Comparison of ENCODE assay signal across 33 cellular contexts in genomic region chr2:211473116-211473515, GRCh38.
"Had no signal": no experiment of that assay in that cellular context is flagged by ENCODE, and none has a peak within 500 bp of the region (broad histone marks: within the 10 kb centered on the region; RNA-seq: fewer than 3 reads in every experiment).

No MANE protein-coding gene starts in this region.

- ATAC-seq: activated naive CD4-positive, alpha-beta T cell treated with anti-CD3 and anti-CD28 coated beads, Interleukin-2, amount 50 U/mL, for 72 hours; activated naive CD8-positive, alpha-beta T cell treated with anti-CD3 and anti-CD28 coated beads, Interleukin-2, amount 50 U/mL, for 24 hours; activated T-cell treated with anti-CD3 and anti-CD28 coated beads, Interleukin-2, amount 50 U/mL, for 4 hours; activated T-cell treated with anti-CD3 and anti-CD28 coated beads, Interleukin-2, amount 50 U/mL, for 72 hours; body of pancreas had no signal

- H3K27me3 Mint-ChIP-seq: activated naive CD4-positive, alpha-beta T cell treated with anti-CD3 and anti-CD28 coated beads, Interleukin-2, amount 10 ng/mL, durations not matched to agents 7 days and 5 days; activated naive CD4-positive, alpha-beta T cell treated with anti-CD3 and anti-CD28 coated beads, Interleukin-2, amount 50 U/mL, for 24 hours; activated naive CD8-positive, alpha-beta T cell; activated naive CD8-positive, alpha-beta T cell treated with anti-CD3 and anti-CD28 coated beads for 36 hours; activated naive CD8-positive, alpha-beta T cell treated with anti-CD3 and anti-CD28 coated beads, Interleukin-2, amount 50 U/mL, for 24 hours; activated T-cell treated with anti-CD3 and anti-CD28 coated beads, Interleukin-2, amount 50 U/mL, for 24 hours; central memory CD8-positive, alpha-beta T cell had no signal

- H3K4me1 Mint-ChIP-seq: activated naive CD4-positive, alpha-beta T cell treated with anti-CD3 and anti-CD28 coated beads, Interleukin-2, amount 10 ng/mL, durations not matched to agents 7 days and 5 days; activated naive CD4-positive, alpha-beta T cell treated with anti-CD3 and anti-CD28 coated beads, Interleukin-2, amount 50 U/mL, for 24 hours; activated naive CD8-positive, alpha-beta T cell treated with anti-CD3 and anti-CD28 coated beads for 36 hours; activated naive CD8-positive, alpha-beta T cell treated with anti-CD3 and anti-CD28 coated beads, Interleukin-2, amount 10 ng/mL, durations not matched to agents 7 days and 5 days; activated naive CD8-positive, alpha-beta T cell treated with anti-CD3 and anti-CD28 coated beads, Interleukin-2, amount 50 U/mL, for 24 hours; central memory CD8-positive, alpha-beta T cell had no signal

- H3K9me3 Mint-ChIP-seq: activated naive CD4-positive, alpha-beta T cell treated with anti-CD3 and anti-CD28 coated beads, Interleukin-2, amount 10 ng/mL, durations not matched to agents 7 days and 5 days; activated naive CD8-positive, alpha-beta T cell treated with anti-CD3 and anti-CD28 coated beads, Interleukin-2, amount 10 ng/mL, durations not matched to agents 7 days and 5 days; activated T-cell treated with anti-CD3 and anti-CD28 coated beads, Interleukin-2, amount 50 U/mL, for 24 hours; activated T-cell treated with anti-CD3 and anti-CD28 coated beads, Interleukin-2, amount 50 U/mL, for 4 hours; activated T-helper 1 cell treated with anti-CD3 and anti-CD28 coated beads, Interleukin-12 subunit alpha, Interleukin-12 subunit beta, Interleukin-2, Interleukin-4 antibody, amounts not matched to agents 30 ng/mL and 10 ng/mL and 1 ng/mL, durations not matched to agents 14 hours and 24 hours and 36 hours; activated T-helper 2 cell treated with anti-CD3 and anti-CD28 coated beads, Interferon-gamma antibody, Interleukin-2, Interleukin-4, amounts not matched to agents 10 μg/mL and 5 μg/mL and 100 μg/mL, durations not matched to agents 14 hours and 24 hours and 36 hours had no signal

- H3K27ac Mint-ChIP-seq: activated naive CD4-positive, alpha-beta T cell treated with anti-CD3 and anti-CD28 coated beads for 36 hours; activated naive CD4-positive, alpha-beta T cell treated with anti-CD3 and anti-CD28 coated beads, Interleukin-2, amount 10 ng/mL, durations not matched to agents 7 days and 5 days; activated naive CD4-positive, alpha-beta T cell treated with anti-CD3 and anti-CD28 coated beads, Interleukin-2, amount 50 U/mL, for 24 hours; activated naive CD4-positive, alpha-beta T cell treated with anti-CD3 and anti-CD28 coated beads, Interleukin-2, amount 50 U/mL, for 72 hours; activated naive CD8-positive, alpha-beta T cell; activated naive CD8-positive, alpha-beta T cell treated with anti-CD3 and anti-CD28 coated beads for 36 hours; activated naive CD8-positive, alpha-beta T cell treated with anti-CD3 and anti-CD28 coated beads, Interleukin-2, amount 10 ng/mL, durations not matched to agents 7 days and 5 days; activated naive CD8-positive, alpha-beta T cell treated with anti-CD3 and anti-CD28 coated beads, Interleukin-2, amount 50 U/mL, for 24 hours; activated T-cell treated with anti-CD3 and anti-CD28 coated beads, Interleukin-2, amount 50 U/mL, for 24 hours; activated T-cell treated with anti-CD3 and anti-CD28 coated beads, Interleukin-2, amount 50 U/mL, for 72 hours; activated T-helper 1 cell treated with anti-CD3 and anti-CD28 coated beads, Interleukin-12 subunit alpha, Interleukin-12 subunit beta, Interleukin-2, Interleukin-4 antibody, amounts not matched to agents 30 ng/mL and 10 ng/mL and 1 ng/mL, durations not matched to agents 14 hours and 24 hours and 36 hours; activated T-helper 2 cell treated with anti-CD3 and anti-CD28 coated beads, Interferon-gamma antibody, Interleukin-2, Interleukin-4, amounts not matched to agents 10 μg/mL and 5 μg/mL and 100 μg/mL, durations not matched to agents 14 hours and 24 hours and 36 hours; brain had no signal

- H3K36me3 Mint-ChIP-seq: activated naive CD4-positive, alpha-beta T cell treated with anti-CD3 and anti-CD28 coated beads, Interleukin-2, amount 10 ng/mL, durations not matched to agents 7 days and 5 days; activated naive CD4-positive, alpha-beta T cell treated with anti-CD3 and anti-CD28 coated beads, Interleukin-2, amount 50 U/mL, for 24 hours; activated naive CD4-positive, alpha-beta T cell treated with anti-CD3 and anti-CD28 coated beads, Interleukin-2, amount 50 U/mL, for 72 hours; activated naive CD8-positive, alpha-beta T cell; activated naive CD8-positive, alpha-beta T cell treated with anti-CD3 and anti-CD28 coated beads for 36 hours; brain had no signal

- DNase-seq: activated effector memory CD4-positive, alpha-beta T cell treated with anti-CD3 and anti-CD28 coated beads, Interleukin-2, amount 50 U/mL, for 16 hours; activated effector memory CD4-positive, alpha-beta T cell treated with Interleukin-2 at 50 U/mL for 16 hours; activated gamma-delta T cell; activated gamma-delta T cell treated with Interleukin-2 at 50 U/mL for 16 hours; activated naive CD4-positive, alpha-beta T cell; activated naive CD4-positive, alpha-beta T cell treated with anti-CD3 and anti-CD28 coated beads for 36 hours; activated naive CD4-positive, alpha-beta T cell treated with anti-CD3 and anti-CD28 coated beads, Interleukin-2, amount 10 ng/mL, durations not matched to agents 7 days and 5 days; activated naive CD4-positive, alpha-beta T cell treated with anti-CD3 and anti-CD28 coated beads, Interleukin-2, amount 50 U/mL, for 16 hours; activated naive CD4-positive, alpha-beta T cell treated with Interleukin-2 at 50 U/mL for 16 hours; activated naive CD8-positive, alpha-beta T cell treated with anti-CD3 and anti-CD28 coated beads for 36 hours; activated naive CD8-positive, alpha-beta T cell treated with anti-CD3 and anti-CD28 coated beads, Interleukin-2, amount 10 ng/mL, durations not matched to agents 7 days and 5 days; activated naive CD8-positive, alpha-beta T cell treated with anti-CD3 and anti-CD28 coated beads, Interleukin-2, amount 50 U/mL, for 24 hours; activated T-cell treated with anti-CD3 and anti-CD28 coated beads, Interleukin-2, amount 50 U/mL, for 24 hours; activated T-cell treated with anti-CD3 and anti-CD28 coated beads, Interleukin-2, amount 50 U/mL, for 4 hours; activated T-cell treated with anti-CD3 and anti-CD28 coated beads, Interleukin-2, amount 50 U/mL, for 48 hours; activated T-cell treated with anti-CD3 and anti-CD28 coated beads, Interleukin-2, amount 50 U/mL, for 72 hours; adrenal gland; amniotic stem cell; amygdala; anterior cingulate cortex; aorta; body of pancreas; brain microvascular endothelial cell; central memory CD4-positive, alpha-beta T cell; cerebellar nuclear complex; colonic mucosa had no signal

- H3K4me3 Mint-ChIP-seq: activated naive CD4-positive, alpha-beta T cell treated with anti-CD3 and anti-CD28 coated beads for 36 hours; activated naive CD4-positive, alpha-beta T cell treated with anti-CD3 and anti-CD28 coated beads, Interleukin-2, amount 10 ng/mL, durations not matched to agents 7 days and 5 days; activated naive CD4-positive, alpha-beta T cell treated with anti-CD3 and anti-CD28 coated beads, Interleukin-2, amount 50 U/mL, for 24 hours; activated naive CD8-positive, alpha-beta T cell; activated naive CD8-positive, alpha-beta T cell treated with anti-CD3 and anti-CD28 coated beads for 36 hours; activated naive CD8-positive, alpha-beta T cell treated with anti-CD3 and anti-CD28 coated beads, Interleukin-2, amount 10 ng/mL, durations not matched to agents 7 days and 5 days; activated naive CD8-positive, alpha-beta T cell treated with anti-CD3 and anti-CD28 coated beads, Interleukin-2, amount 50 U/mL, for 24 hours; activated T-cell treated with anti-CD3 and anti-CD28 coated beads, Interleukin-2, amount 50 U/mL, for 24 hours; activated T-cell treated with anti-CD3 and anti-CD28 coated beads, Interleukin-2, amount 50 U/mL, for 4 hours; activated T-cell treated with anti-CD3 and anti-CD28 coated beads, Interleukin-2, amount 50 U/mL, for 72 hours; activated T-helper 1 cell treated with anti-CD3 and anti-CD28 coated beads, Interleukin-12 subunit alpha, Interleukin-12 subunit beta, Interleukin-2, Interleukin-4 antibody, amounts not matched to agents 30 ng/mL and 10 ng/mL and 1 ng/mL, durations not matched to agents 14 hours and 24 hours and 36 hours; brain; central memory CD8-positive, alpha-beta T cell had no signal
